ENCODE assay signal across 24 cellular contexts in the genomic region with DNA sequence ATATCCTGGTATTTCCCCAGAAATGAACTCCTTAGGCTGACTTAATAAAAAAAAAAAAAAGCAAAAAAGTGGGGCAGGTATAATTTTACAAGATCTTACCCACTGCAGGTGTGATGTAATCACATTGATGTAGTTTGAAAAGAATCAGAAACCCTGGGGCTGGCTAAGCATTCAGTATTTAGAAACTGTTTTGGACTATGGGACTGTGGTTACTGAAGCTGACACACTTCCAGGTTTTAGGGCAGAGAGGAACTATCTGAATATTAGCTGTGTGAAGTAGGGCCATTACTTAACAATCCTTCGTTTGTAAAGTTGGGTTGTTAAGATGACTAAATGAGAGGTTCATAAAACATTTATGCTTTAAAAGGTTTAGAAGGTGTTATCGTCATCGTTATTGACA.
DNase-seq lines count a peak whose midpoint lies in the region; ATAC-seq, FAIRE-seq and TF ChIP-seq lines count a peak whose summit lies in the region.
"Had no signal": no experiment of that assay in that cellular context is flagged by ENCODE, and none has a peak within 500 bp of the region (broad histone marks: within the 10 kb centered on the region; RNA-seq: fewer than 3 reads in every experiment).

No MANE protein-coding gene starts in this region.

- no peak overlapping the region for H3K9ac ChIP-seq in astrocyte (ENCODE audit: low read length)
- H3K9ac ChIP-seq in smooth muscle cell (ENCODE audit: low read depth): no peak overlapping the region

- H3K27me3 ChIP-seq in breast epithelium (no peaks in the 10 kb centered on the region), astrocyte (ENCODE audit: insufficient read depth, low read length) (no peaks in the 10 kb centered on the region), upper lobe of right lung (no peaks in the 10 kb centered on the region), smooth muscle cell (ENCODE audit: low read depth) (no peaks in the 10 kb centered on the region)

- intact Hi-C loops in MCF 10A (cut with micrococcal nuclease) (loop anchor here (10.0 kb wide), 1 partner anchor 1001 kb away; a partner anchor contains a TSS), breast epithelium (cut with DNase I; ENCODE audit: low total_unique reads) (no loop called here), left colon (cut with DNase I, micrococcal nuclease) (loop anchor here in 1 of 2 donors (2.0 kb wide), 1 partner anchor 379 kb away; no protein-coding TSS in a partner anchor), upper lobe of right lung (cut with DNase I) (no loop called here)

- H3K9me3 Mint-ChIP-seq in MCF 10A (ENCODE audit: unreplicated experiment) (no peaks in the 10 kb centered on the region), astrocyte (ENCODE audit: unreplicated experiment) (no peaks in the 10 kb centered on the region)
- H3K9me3 Mint-ChIP-seq: activated T-cell treated with anti-CD3 and anti-CD28 coated beads, Interleukin-2, amount 50 U/mL, for 72 hours; mesothelial cell of epicardium had no signal

- H3K4me3 Mint-ChIP-seq in MCF 10A (ENCODE audit: unreplicated experiment) (no peak overlapping the region), astrocyte (ENCODE audit: unreplicated experiment) (no peak overlapping the region)
- H3K4me3 Mint-ChIP-seq: activated T-cell treated with anti-CD3 and anti-CD28 coated beads, Interleukin-2, amount 50 U/mL, for 72 hours; mesothelial cell of epicardium had no signal

- WGBS in smooth muscle cell (ENCODE audit: low lambda C conversion rate): 90% methylated on average over 3 of the region's 3 CpGs

- H3K4me3 ChIP-seq in breast epithelium (no peak overlapping the region), astrocyte (ENCODE audit: insufficient read depth, low read depth, low read length) (no peak overlapping the region), upper lobe of right lung (no peak overlapping the region), smooth muscle cell (no peak overlapping the region)

- CTCF ChIA-PET in MCF 10A (lab: Yijun Ruan, JAX): interaction anchor here (1.3 to 17.9 kb wide), 5 partner anchors 11 to 378 kb away, joined by 3 to 591 read pairs (median 43); a partner anchor contains a TSS

- H3F3A ChIP-seq in smooth muscle cell (ENCODE audit: low read depth): no peaks in the 10 kb centered on the region

- ATAC-seq in left colon (peak; percentile 28), upper lobe of right lung (peak; percentile 46), HG02852 (IDR thresholded peaks at IDR 0.05; ENCODE audit: unreplicated experiment) (no peak), GM19035 (IDR thresholded peaks at IDR 0.05; ENCODE audit: unreplicated experiment) (no peak)
- ATAC-seq: activated T-cell treated with anti-CD3 and anti-CD28 coated beads, Interleukin-2, amount 50 U/mL, for 72 hours; Right ventricle myocardium inferior; stimulated activated naive CD8-positive, alpha-beta T cell treated with anti-CD3 and anti-CD28 coated beads, Interleukin-15, Interleukin-2, amounts not matched to agents 100 U/mL and 50 U/mL, for 24 hours had no signal

- no peak for TF ChIP-seq POLR2A in breast epithelium (IDR thresholded peaks at IDR 0.05)

- TF ChIP-seq CTCF in MCF 10A (IDR thresholded peaks at IDR 0.05; ENCODE audit: unreplicated experiment): no peak
- TF ChIP-seq CTCF in breast epithelium (IDR thresholded peaks at IDR 0.05): no peak
- no peak for TF ChIP-seq CTCF in astrocyte (IDR thresholded peaks at IDR 0.05; ENCODE audit: insufficient read depth, low read depth, low read length)
- TF ChIP-seq CTCF in upper lobe of right lung (IDR thresholded peaks at IDR 0.05): no peak
- TF ChIP-seq CTCF in smooth muscle cell (IDR thresholded peaks at IDR 0.05; ENCODE audit: borderline replicate concordance, insufficient read depth, poor library complexity, severe bottlenecking): no peak

- H3K4me1 ChIP-seq in breast epithelium (no peaks in the 10 kb centered on the region), astrocyte (ENCODE audit: insufficient read depth, low read length) (peaks cover 8% of the 10 kb centered on the region), upper lobe of right lung (peaks cover under 1% of the 10 kb centered on the region), smooth muscle cell (ENCODE audit: low read depth) (no peaks in the 10 kb centered on the region)

- no peak for FAIRE-seq in astrocyte (lab: Jason Lieb, UNC)
- FAIRE-seq: A204.1 had no signal

- H4K20me1 ChIP-seq in astrocyte (ENCODE audit: insufficient read depth, low read length) (no peaks in the 10 kb centered on the region), smooth muscle cell (ENCODE audit: low read depth) (no peaks in the 10 kb centered on the region)

- peaks cover 8% of the 10 kb centered on the region for H3K4me1 Mint-ChIP-seq in MCF 10A (ENCODE audit: insufficient read depth, unreplicated experiment)
- peaks cover 10% of the 10 kb centered on the region for H3K4me1 Mint-ChIP-seq in astrocyte (ENCODE audit: low read depth, unreplicated experiment)

- H3K9me3 ChIP-seq in breast epithelium (no peaks in the 10 kb centered on the region), astrocyte (ENCODE audit: insufficient read depth, low read depth, low read length) (no peaks in the 10 kb centered on the region), upper lobe of right lung (no peaks in the 10 kb centered on the region), smooth muscle cell (replicated peaks; ENCODE audit: low read depth) (no peaks in the 10 kb centered on the region)

- H3K36me3 ChIP-seq in breast epithelium (no peaks in the 10 kb centered on the region), astrocyte (ENCODE audit: insufficient read depth, low read length) (no peaks in the 10 kb centered on the region), upper lobe of right lung (no peaks in the 10 kb centered on the region), smooth muscle cell (ENCODE audit: low read depth) (no peaks in the 10 kb centered on the region)

- H3K79me2 ChIP-seq in astrocyte (ENCODE audit: insufficient read depth, low read length) (no peaks in the 10 kb centered on the region), smooth muscle cell (ENCODE audit: low read depth) (no peaks in the 10 kb centered on the region)

- H2AFZ ChIP-seq in astrocyte (ENCODE audit: low read depth, low read length) (no peak overlapping the region), smooth muscle cell (ENCODE audit: low read depth) (no peak overlapping the region)

- POLR2A ChIA-PET in MCF 10A (lab: Yijun Ruan, JAX): interaction anchor here (0.7 to 3.9 kb wide), 3 partner anchors 376 to 385 kb away, joined by 3 to 66 read pairs (median 3); no protein-coding TSS in a partner anchor

- peak overlapping the region; percentile 35 for H3K27ac Mint-ChIP-seq in MCF 10A (ENCODE audit: low read depth, unreplicated experiment)
- no peak overlapping the region for H3K27ac Mint-ChIP-seq in astrocyte (ENCODE audit: unreplicated experiment)
- H3K27ac Mint-ChIP-seq: activated T-cell treated with anti-CD3 and anti-CD28 coated beads, Interleukin-2, amount 50 U/mL, for 72 hours; mesothelial cell of epicardium had no signal

- H3K4me2 ChIP-seq in astrocyte (ENCODE audit: low read length) (no peak overlapping the region), smooth muscle cell (no peak overlapping the region)

- no peaks in the 10 kb centered on the region for H3K36me3 Mint-ChIP-seq in MCF 10A (ENCODE audit: insufficient read depth, unreplicated experiment)
- H3K36me3 Mint-ChIP-seq in astrocyte (ENCODE audit: low read depth, unreplicated experiment): peaks cover 2% of the 10 kb centered on the region
- H3K36me3 Mint-ChIP-seq: mesothelial cell of epicardium had no signal

- H3K27me3 Mint-ChIP-seq in MCF 10A (ENCODE audit: insufficient read depth, unreplicated experiment) (no peaks in the 10 kb centered on the region), astrocyte (ENCODE audit: low read depth, unreplicated experiment) (no peaks in the 10 kb centered on the region)

- H3K27ac ChIP-seq in breast epithelium: peak overlapping the region in 1 of 2 donors; percentile 26
- H3K27ac ChIP-seq in astrocyte (ENCODE audit: low read depth, low read length): no peak overlapping the region
- no peak overlapping the region for H3K27ac ChIP-seq in upper lobe of right lung
- H3K27ac ChIP-seq in smooth muscle cell (ENCODE audit: low read depth): no peak overlapping the region
- H3K27ac ChIP-seq: C4-2B had no signal

- DNase-seq in MCF 10A (ENCODE audit: unreplicated experiment) (peak; percentile 8), breast epithelium (ENCODE audit: low spot score in 2 of 2) (no peak), astrocyte (ENCODE audit: low read depth) (peak; percentile 60), left colon (no peak), upper lobe of right lung (no peak), smooth muscle cell (lab: John Stamatoyannopoulos, UW; ENCODE audit: unreplicated experiment) (no peak)
- DNase-seq: activated CD8-positive, alpha-beta memory T cell treated with anti-CD3 and anti-CD28 coated beads for 24 hours; activated T-cell treated with anti-CD3 and anti-CD28 coated beads, Interleukin-2, amount 50 U/mL, for 72 hours; cerebellar nuclear complex; effector memory CD4-positive, alpha-beta T cell; hippocampal formation; NCI-H187; NCI-H446; NK-92 treated with Interleukin-12 subunit alpha and Interleukin-12 subunit beta, amount 100 ng/mL, for 24 hours; stimulated activated CD4-positive, alpha-beta T cell treated with anti-CD3 and anti-CD28 coated beads, Interleukin-1b, Interleukin-23, amount 100 ng/mL, for 48 hours; stimulated activated naive CD8-positive, alpha-beta T cell treated with anti-CD3 and anti-CD28 coated beads, Interleukin-15, Interleukin-2, amounts not matched to agents 100 U/mL and 50 U/mL, for 24 hours; T-helper 2 cell; trophoblast cell had no signal

- BruUV-seq in MCF 10A (replicated peaks; lab: Mats Ljungman, UMichigan): no TSS peak

Comparison
In these comparisons a context has a peak if more than half of its experiments do, and no peak if none do; other contexts are left out.
1. DNase-seq: peak in MCF 10A (single experiment) and astrocyte (single experiment); none in breast epithelium (0 of 2), left colon (0 of 2), upper lobe of right lung (single experiment) and smooth muscle cell (single experiment).
2. ATAC-seq: peak in left colon (single experiment) and upper lobe of right lung (single experiment); none in HG02852 (single experiment) and GM19035 (single experiment).